8 cellular contexts compared by ENCODE assay signal in the genomic region with DNA sequence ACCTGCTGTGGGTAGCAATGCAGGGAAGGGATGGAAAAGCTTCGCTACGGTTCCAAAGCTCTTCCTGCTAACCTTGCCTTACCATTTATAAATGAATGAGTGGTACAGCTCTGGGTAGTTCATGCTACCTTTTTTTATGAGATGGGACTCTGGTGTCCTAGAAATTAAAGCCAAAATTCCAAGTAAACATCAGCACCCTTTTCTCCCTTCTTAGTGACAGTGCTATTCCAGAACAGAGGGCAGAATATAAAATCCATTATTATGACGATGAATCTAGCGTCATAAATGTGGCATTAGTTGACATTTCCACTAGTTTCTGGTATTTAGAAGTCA.
DNase-seq lines count a peak whose midpoint lies in the region; ATAC-seq and TF ChIP-seq lines count a peak whose summit lies in the region.

No MANE protein-coding gene starts in this region.

- H3K27me3 ChIP-seq in BLaER1 (no peaks in the 10 kb centered on the region), Loucy (ENCODE audit: insufficient read depth, low read length, poor library complexity, severe bottlenecking) (no peaks in the 10 kb centered on the region), neuron (ENCODE audit: insufficient read depth, low read length) (no peaks in the 10 kb centered on the region)

- H3F3A ChIP-seq in Loucy (ENCODE audit: low read depth), result no peaks in the 10 kb centered on the region

- H3K4me1 ChIP-seq in BLaER1, result peaks cover 52% of the 10 kb centered on the region
- peaks cover 41% of the 10 kb centered on the region for H3K4me1 ChIP-seq in Loucy (ENCODE audit: insufficient read depth, low read length, poor library complexity, severe bottlenecking)
- peaks cover 11% of the 10 kb centered on the region for H3K4me1 ChIP-seq in neuron (ENCODE audit: insufficient read depth, low read length)

- DNase-seq in SKM-1 (lab: John Stamatoyannopoulos, UW; ENCODE audit: unreplicated experiment) (no peak), AG08395 (ENCODE audit: low spot score) (no peak)

- H2AFZ ChIP-seq in Loucy (ENCODE audit: low read length) (no peak overlapping the region), neuron (ENCODE audit: low read depth, low read length) (peak overlapping the region; percentile 51)

- peak overlapping the region; percentile 81 for H3K4me3 Mint-ChIP-seq in dendritic cell treated with granulocyte-macrophage colony-stimulating factor and Interleukin-4, amounts not matched to agents 40 ng/mL and 50 ng/mL, for 4 days

- H3K9me2 ChIP-seq in Loucy (replicated peaks; ENCODE audit: low read depth, low read length), result no peaks in the 10 kb centered on the region

- peak overlapping the region; percentile 75 for H3K27ac Mint-ChIP-seq in dendritic cell treated with granulocyte-macrophage colony-stimulating factor and Interleukin-4, amounts not matched to agents 40 ng/mL and 50 ng/mL, for 4 days

- peaks cover 2% of the 10 kb centered on the region for H3K27me3 Mint-ChIP-seq in dendritic cell treated with granulocyte-macrophage colony-stimulating factor and Interleukin-4, amounts not matched to agents 40 ng/mL and 50 ng/mL, for 4 days

- H3K9me3 ChIP-seq in BLaER1 (peaks cover 6% of the 10 kb centered on the region; the same call in 1 of the 2 replicates), Loucy (ENCODE audit: insufficient read depth, low read depth, low read length) (no peaks in the 10 kb centered on the region), neuron (ENCODE audit: low read length) (no peaks in the 10 kb centered on the region)

- H3K36me3 ChIP-seq in BLaER1 (peaks cover 12% of the 10 kb centered on the region), Loucy (ENCODE audit: insufficient read depth, low read length) (peaks cover 3% of the 10 kb centered on the region; the same call in 1 of the 2 replicates), neuron (ENCODE audit: insufficient read depth, low read length) (peaks cover 10% of the 10 kb centered on the region)

- H3K9ac ChIP-seq in BLaER1 (no peak overlapping the region), Loucy (ENCODE audit: low read depth, low read length, poor library complexity, severe bottlenecking) (no peak overlapping the region)

- peaks cover 22% of the 10 kb centered on the region for H3K79me2 ChIP-seq in Loucy (ENCODE audit: insufficient read depth, low read length)

- peaks cover 5% of the 10 kb centered on the region for H3K36me3 Mint-ChIP-seq in dendritic cell treated with granulocyte-macrophage colony-stimulating factor and Interleukin-4, amounts not matched to agents 40 ng/mL and 50 ng/mL, for 4 days (ENCODE audit: low read depth)

- peak overlapping the region; percentile 57 for H3K4me2 ChIP-seq in BLaER1
- peak overlapping the region; percentile 78 for H3K4me2 ChIP-seq in Loucy (ENCODE audit: low read depth, low read length, poor library complexity, severe bottlenecking)

- no peak for ATAC-seq in GM19452 (IDR thresholded peaks at IDR 0.05; ENCODE audit: unreplicated experiment)
- no peak for ATAC-seq in GM21423 (IDR thresholded peaks at IDR 0.05; ENCODE audit: unreplicated experiment)

- H3K27ac ChIP-seq in BLaER1, result peak overlapping the region; percentile 59; the same call in 1 of the 2 replicates

- H3K4me3 ChIP-seq in BLaER1 (no peak overlapping the region), Loucy (ENCODE audit: low read length, poor library complexity, severe bottlenecking) (peak overlapping the region; percentile 66), neuron (ENCODE audit: low read length) (peak overlapping the region; percentile 39)

- H3K9me3 Mint-ChIP-seq in dendritic cell treated with granulocyte-macrophage colony-stimulating factor and Interleukin-4, amounts not matched to agents 40 ng/mL and 50 ng/mL, for 4 days, result no peaks in the 10 kb centered on the region

- peaks cover 6% of the 10 kb centered on the region; the same call in 1 of the 2 replicates for H4K20me1 ChIP-seq in BLaER1
- no peaks in the 10 kb centered on the region for H4K20me1 ChIP-seq in Loucy (ENCODE audit: insufficient read depth, low read length, poor library complexity, severe bottlenecking)

- H3K4me1 Mint-ChIP-seq in dendritic cell treated with granulocyte-macrophage colony-stimulating factor and Interleukin-4, amounts not matched to agents 40 ng/mL and 50 ng/mL, for 4 days (ENCODE audit: low read depth), result peaks cover 5% of the 10 kb centered on the region

- TF ChIP-seq CTCF in Loucy (conservative IDR thresholded peaks at IDR 0.05; ENCODE audit: low read length), result no peak

- intact Hi-C loops in dendritic cell treated with granulocyte-macrophage colony-stimulating factor and Interleukin-4, amounts not matched to agents 40 ng/mL and 50 ng/mL, for 4 days (cut with micrococcal nuclease), result loop anchor here (5.0 kb wide), 1 partner anchor 208 kb away; no protein-coding TSS in a partner anchor
